ENCODE assay signal across 11 cellular contexts in the genomic region with DNA sequence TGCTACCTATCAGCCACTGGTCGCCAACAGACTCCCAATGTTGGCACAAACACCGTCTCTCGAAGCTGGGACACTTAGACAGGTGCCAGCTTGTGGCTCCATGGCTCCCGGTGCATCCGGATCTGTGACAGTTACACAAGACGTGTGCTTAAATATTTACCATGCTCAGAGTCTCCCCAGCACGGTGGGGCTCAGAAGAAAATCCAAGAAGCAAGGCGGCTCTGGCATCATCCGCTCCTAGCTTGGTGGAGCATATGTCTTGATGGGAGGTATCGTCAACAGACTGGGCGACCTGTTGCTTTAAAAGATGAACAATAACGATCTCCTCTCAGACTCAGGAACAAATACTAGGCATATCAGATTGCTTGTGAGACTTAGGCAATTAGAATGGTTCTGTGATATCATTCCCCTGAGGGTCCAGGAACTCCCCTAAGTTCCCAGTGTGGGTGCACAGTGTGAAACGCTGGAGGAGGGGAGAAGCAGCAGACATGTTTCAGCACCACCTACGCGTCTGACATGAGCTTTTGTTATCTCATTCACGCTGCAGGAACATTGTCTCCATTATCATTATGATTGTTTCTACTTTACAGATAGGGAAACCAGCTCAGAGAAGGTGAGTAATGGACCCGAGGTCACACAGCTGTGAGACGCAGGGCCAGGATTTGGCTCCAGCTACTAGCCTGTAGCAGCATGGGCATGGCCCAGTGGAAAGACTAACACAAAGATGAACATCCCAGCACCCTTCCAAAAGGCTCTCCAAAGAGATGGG.
DNase-seq lines count a peak whose midpoint lies in the region; ATAC-seq and TF ChIP-seq lines count a peak whose summit lies in the region.
"Had no signal": no experiment of that assay in that cellular context is flagged by ENCODE, and none has a peak within 500 bp of the region (broad histone marks: within the 10 kb centered on the region; RNA-seq: fewer than 3 reads in every experiment).

No MANE protein-coding gene starts in this region.

- H2BK120ac ChIP-seq in H9 (ENCODE audit: low read depth, low read length, poor library complexity, severe bottlenecking): no peak overlapping the region

- TF ChIP-seq EP300 in transverse colon (IDR thresholded peaks at IDR 0.05; ENCODE audit: low read depth): no peak

- no peak overlapping the region for H3K4me2 ChIP-seq in H9 (ENCODE audit: insufficient read depth, insufficient read length, low read length)
- no peak overlapping the region for H3K4me2 ChIP-seq in MM.1S (ENCODE audit: low read depth, low read length)

- H3K9ac ChIP-seq in liver (ENCODE audit: low read depth in 1 of 2, low read length in 2 of 2): no peak overlapping the region
- no peak overlapping the region for H3K9ac ChIP-seq in H9 (ENCODE audit: extremely low read depth, insufficient read length, low read length)
- no peak overlapping the region for H3K9ac ChIP-seq in MM.1S (ENCODE audit: low read length)

- no peak overlapping the region for H2BK12ac ChIP-seq in H9 (ENCODE audit: insufficient read length, low read depth, low read length)

- H3K79me2 ChIP-seq in H9 (ENCODE audit: insufficient read depth, low read length) (no peaks in the 10 kb centered on the region), MM.1S (ENCODE audit: low read length) (no peaks in the 10 kb centered on the region)

- H3K14ac ChIP-seq in H9 (ENCODE audit: insufficient read depth, low read length): no peak overlapping the region; the same call in 1 of the 2 replicates

- no peaks in the 10 kb centered on the region for H3F3A ChIP-seq in MM.1S (ENCODE audit: insufficient read depth, low read length)

- no peak overlapping the region for H4K91ac ChIP-seq in H9 (ENCODE audit: insufficient read length, low read depth, low read length)

- no peaks in the 10 kb centered on the region for H3K23me2 ChIP-seq in H9 (ENCODE audit: insufficient read length, low read depth, low read length, poor library complexity, severe bottlenecking)

- no peak overlapping the region for H2BK5ac ChIP-seq in H9 (ENCODE audit: insufficient read length, low read length)

- no peaks in the 10 kb centered on the region for H3K9me3 Mint-ChIP-seq in activated T-helper 17 cell treated with anti-CD3 and anti-CD28 coated beads, Interleukin-2, amount 50 U/mL, for 72 hours
- H3K9me3 Mint-ChIP-seq in H9: no peaks in the 10 kb centered on the region

- WGBS in liver: 53% methylated on average over 18 of the region's 18 CpGs
- no CpG with 5 or more reads among the region's 18 CpGs for WGBS in H9 (ENCODE audit: extremely low coverage, insufficient read length, low lambda C conversion rate)
- 43 to 55% methylated on average over 4 to 18 of the region's 18 CpGs for WGBS in transverse colon (ENCODE audit: low coverage in 1 of 2), 2 donors

- no peaks in the 10 kb centered on the region for H3K36me3 Mint-ChIP-seq in activated T-helper 17 cell treated with anti-CD3 and anti-CD28 coated beads, Interleukin-2, amount 50 U/mL, for 72 hours (ENCODE audit: low read depth)
- H3K36me3 Mint-ChIP-seq in H9 (ENCODE audit: insufficient read depth in 1 of 3, low read depth in 3 of 3): no peaks in the 10 kb centered on the region

- H3K18ac ChIP-seq in H9 (ENCODE audit: insufficient read length, low read depth, low read length): no peak overlapping the region

- H4K20me1 ChIP-seq in H9 (ENCODE audit: control insufficient read depth, insufficient read depth, insufficient read length) (no peaks in the 10 kb centered on the region), MM.1S (ENCODE audit: insufficient read depth, low read length) (no peaks in the 10 kb centered on the region)

- H3K36me3 ChIP-seq in liver (ENCODE audit: control insufficient read depth in 4 of 4, insufficient read depth in 3 of 4, low read depth in 1 of 4, low read length in 3 of 4) (no peaks in the 10 kb centered on the region), vagina (no peaks in the 10 kb centered on the region), MM.1S (replicated peaks; ENCODE audit: insufficient read depth, low read length) (no peaks in the 10 kb centered on the region), transverse colon (no peaks in the 10 kb centered on the region)
- H3K36me3 ChIP-seq: heart right ventricle had no signal

- H3K27me3 ChIP-seq in liver (ENCODE audit: control insufficient read depth in 4 of 4, insufficient read depth in 4 of 4, low read length in 3 of 4) (no peaks in the 10 kb centered on the region), vagina (no peaks in the 10 kb centered on the region), H9 (ENCODE audit: insufficient read depth, low read length) (no peaks in the 10 kb centered on the region), MM.1S (replicated peaks; ENCODE audit: insufficient read depth, low read length) (no peaks in the 10 kb centered on the region), transverse colon (no peaks in the 10 kb centered on the region)
- H3K27me3 ChIP-seq: spleen had no signal

- no peak overlapping the region for H4K5ac ChIP-seq in H9 (ENCODE audit: insufficient read length, low read depth, low read length)

- no peaks in the 10 kb centered on the region for H3K79me1 ChIP-seq in H9 (ENCODE audit: insufficient read depth, low read depth, low read length, poor library complexity, severe bottlenecking)

- H3K27me3 Mint-ChIP-seq in activated T-helper 17 cell treated with anti-CD3 and anti-CD28 coated beads, Interleukin-2, amount 50 U/mL, for 72 hours: no peaks in the 10 kb centered on the region
- H3K27me3 Mint-ChIP-seq in H9 (ENCODE audit: low read depth): no peaks in the 10 kb centered on the region

- peaks cover 0 to 18% (median 8%) of the 10 kb centered on the region in 4 donors for H3K4me1 ChIP-seq in liver (ENCODE audit: control insufficient read depth in 4 of 4, insufficient read depth in 4 of 4, low read length in 3 of 4)
- H3K4me1 ChIP-seq in vagina: peaks cover 41% of the 10 kb centered on the region
- no peaks in the 10 kb centered on the region for H3K4me1 ChIP-seq in H9 (ENCODE audit: insufficient read depth, low read length)
- no peaks in the 10 kb centered on the region for H3K4me1 ChIP-seq in MM.1S (ENCODE audit: low read length)
- peaks cover 0 to 27% (median 8%) of the 10 kb centered on the region in 4 donors for H3K4me1 ChIP-seq in transverse colon

- H3K4me3 Mint-ChIP-seq in activated T-helper 17 cell treated with anti-CD3 and anti-CD28 coated beads, Interleukin-2, amount 50 U/mL, for 72 hours: peak overlapping the region; percentile 81
- no peak overlapping the region for H3K4me3 Mint-ChIP-seq in H9

- H3K9me2 ChIP-seq in MM.1S (replicated peaks; ENCODE audit: insufficient read depth, low read length): no peaks in the 10 kb centered on the region

- H3T11ph ChIP-seq in H9 (ENCODE audit: low read length): no peak overlapping the region

- no peak overlapping the region for H2AFZ ChIP-seq in H9 (ENCODE audit: low read length)
- no peak overlapping the region for H2AFZ ChIP-seq in MM.1S (ENCODE audit: low read length)

- no peak overlapping the region for H4K8ac ChIP-seq in H9 (replicated peaks; ENCODE audit: insufficient read length, low read depth, low read length)

- no peak for TF ChIP-seq RAD21 in liver (IDR thresholded peaks at IDR 0.05)

- TF ChIP-seq CTCF in liver (IDR thresholded peaks at IDR 0.05; ENCODE audit: low read depth, low read length, missing input control) (no peak), vagina (IDR thresholded peaks at IDR 0.05) (no peak), H9 (conservative IDR thresholded peaks at IDR 0.05) (no peak), MM.1S (IDR thresholded peaks at IDR 0.05; ENCODE audit: low read length) (no peak), transverse colon (IDR thresholded peaks at IDR 0.05) (no peak)

- intact Hi-C loops in vagina (cut with DNase I) (loop anchor here (10.0 kb wide), 1 partner anchor 662 kb away; no protein-coding TSS in a partner anchor), transverse colon (cut with DNase I; ENCODE audit: low total_unique reads) (loop anchor here (10.0 kb wide), 1 partner anchor 122 kb away; no protein-coding TSS in a partner anchor)

- H3K9me3 ChIP-seq in liver (ENCODE audit: control insufficient read depth in 4 of 4, low read length in 3 of 4) (no peaks in the 10 kb centered on the region), vagina (no peaks in the 10 kb centered on the region), H9 (ENCODE audit: control insufficient read depth, low read depth, low read length) (no peaks in the 10 kb centered on the region), MM.1S (replicated peaks; ENCODE audit: insufficient read depth, low read length) (no peaks in the 10 kb centered on the region), transverse colon (no peaks in the 10 kb centered on the region)
- H3K9me3 ChIP-seq: heart right ventricle, spleen had no signal

- H3K27ac Mint-ChIP-seq in activated T-helper 17 cell treated with anti-CD3 and anti-CD28 coated beads, Interleukin-2, amount 50 U/mL, for 72 hours: peak overlapping the region; percentile 86
- no peak overlapping the region for H3K27ac Mint-ChIP-seq in H9

- DNase-seq in stimulated activated naive CD4-positive, alpha-beta T cell treated with Interleukin-2 at 50 U/mL for 16 hours (lab: John Stamatoyannopoulos, UW): peak; percentile 47
- no peak for DNase-seq in stimulated activated naive CD4-positive, alpha-beta T cell (lab: John Stamatoyannopoulos, UW)
- no peak for DNase-seq in vagina (ENCODE audit: extremely low spot score in 2 of 2)
- DNase-seq in H9: no peak
- no peak for DNase-seq in MM.1S
- no peak for DNase-seq in transverse colon
- DNase-seq: heart right ventricle, NCI-H1417 treated with DMSO at 0.1 percent for 48 hours had no signal

- H2BK15ac ChIP-seq in H9 (ENCODE audit: low read depth, low read length): no peak overlapping the region

- TF ChIP-seq POLR2A in vagina (IDR thresholded peaks at IDR 0.05) (no peak), transverse colon (IDR thresholded peaks at IDR 0.05) (no peak)

- no peak overlapping the region for H3K56ac ChIP-seq in H9 (ENCODE audit: insufficient read length, low read depth, low read length)

- peak; percentile 90 for ATAC-seq in activated T-helper 17 cell treated with anti-CD3 and anti-CD28 coated beads, Interleukin-2, amount 50 U/mL, for 72 hours (replicated peaks)

- no peak overlapping the region for H3K23ac ChIP-seq in H9 (ENCODE audit: insufficient read length, low read depth, low read length)

- no peak overlapping the region for H2BK20ac ChIP-seq in H9 (ENCODE audit: low read depth, low read length, poor library complexity, severe bottlenecking)

- no peak overlapping the region for H3K4ac ChIP-seq in H9 (ENCODE audit: low read depth, low read length)

- peak overlapping the region in 2 of 3 donors; percentile 25 to 37 for H3K4me3 ChIP-seq in liver (ENCODE audit: low read depth in 1 of 3, low read length in 3 of 3)
- H3K4me3 ChIP-seq in vagina: no peak overlapping the region
- no peak overlapping the region for H3K4me3 ChIP-seq in MM.1S (ENCODE audit: low read length)
- no peak overlapping the region for H3K4me3 ChIP-seq in transverse colon

- in situ Hi-C loops in transverse colon (cut with MboI; ENCODE audit: low pct_ligation_motif_present in 1 of 4, low pct_unique_long_range_greater_than_20kb in 1 of 4, low sequenced_read_pairs in 3 of 4): loop anchor here (5.0 to 10.0 kb wide), 4 partner anchors 112 to 122 kb away; no protein-coding TSS in a partner anchor

- H3K27ac ChIP-seq in liver (ENCODE audit: low read depth in 1 of 2, low read length in 2 of 2) (no peak overlapping the region), vagina (peak overlapping the region; percentile 25), H9 (ENCODE audit: insufficient read length, low read depth, low read length) (no peak overlapping the region), MM.1S (ENCODE audit: low read length) (no peak overlapping the region), transverse colon (no peak overlapping the region)
- H3K27ac ChIP-seq: heart right ventricle had no signal

- no peak overlapping the region for H2AK5ac ChIP-seq in H9 (ENCODE audit: insufficient read length, low read length)

- peaks cover 33% of the 10 kb centered on the region for H3K4me1 Mint-ChIP-seq in activated T-helper 17 cell treated with anti-CD3 and anti-CD28 coated beads, Interleukin-2, amount 50 U/mL, for 72 hours
- peaks cover 16 to 22% of the 10 kb centered on the region in 2 experiments for H3K4me1 Mint-ChIP-seq in H9

Comparison
In these comparisons a context has a peak if more than half of its experiments do, and no peak if none do; other contexts are left out.
1. H3K4me3 ChIP-seq: peak in liver (2 of 3); none in vagina (0 of 2), MM.1S (single experiment) and transverse colon (0 of 4).